In genomic region chr2:46335404-46335965, GRCh38 we compare ENCODE assay signal across 9 cellular contexts. TPM values are rescaled to one million over a fixed set of nuclear protein-coding genes. Genes with fewer than 3 reads are reported as not detected.
DNase-seq lines count a peak whose midpoint lies in the region; ATAC-seq, FAIRE-seq and TF ChIP-seq lines count a peak whose summit lies in the region.
"Had no signal": no experiment of that assay in that cellular context is flagged by ENCODE, and none has a peak within 500 bp of the region (broad histone marks: within the 10 kb centered on the region; RNA-seq: fewer than 3 reads in every experiment).

No MANE protein-coding gene starts in this region.

- H3K4me1 ChIP-seq in small intestine (ENCODE audit: control insufficient read depth in 2 of 2, insufficient read depth in 1 of 2, low read depth in 1 of 2, low read length in 1 of 2): peaks cover 14 to 60% of the 10 kb centered on the region in 2 donors

- H3K9me3 Mint-ChIP-seq in HFFc6: no peaks in the 10 kb centered on the region
- H3K9me3 Mint-ChIP-seq: natural killer cell had no signal

- H3K27me3 Mint-ChIP-seq in HFFc6 (ENCODE audit: insufficient read depth): no peaks in the 10 kb centered on the region

- TF ChIP-seq CTCF in HFFc6 (IDR thresholded peaks at IDR 0.05) (no peak), bronchial epithelial cell (IDR thresholded peaks at IDR 0.05; ENCODE audit: insufficient read depth, low read length, severe bottlenecking) (no peak)

- peaks cover 5% of the 10 kb centered on the region for H3K36me3 Mint-ChIP-seq in HFFc6 (ENCODE audit: low read depth)
- H3K36me3 Mint-ChIP-seq: natural killer cell had no signal

- no peaks in the 10 kb centered on the region for H3K9me3 ChIP-seq in small intestine (ENCODE audit: control insufficient read depth, low read depth)

- WGBS in small intestine, 3 donors: 14 to 24% (median 23%) methylated on average over 15 of the region's 15 CpGs

- H3K4me1 Mint-ChIP-seq in HFFc6 (ENCODE audit: low read depth): peaks cover 76% of the 10 kb centered on the region
- H3K4me1 Mint-ChIP-seq: natural killer cell had no signal

- DNase-seq in HFFc6 (peak; percentile 47), bronchial epithelial cell (ENCODE audit: low read depth) (peak; percentile 48), iris pigment epithelial cell (ENCODE audit: low read depth) (peak; percentile 75), small intestine (peak; percentile 56), SHP77 treated with DMSO at 0.1 percent for 48 hours (lab: John Stamatoyannopoulos, UW) (no peak), HuH-7.5 (ENCODE audit: low spot score) (no peak)
- no peak for DNase-seq in stimulated activated CD4-positive, alpha-beta T cell treated with anti-CD3 and anti-CD28 coated beads, Interleukin-15, amount 100 ng/mL, for 24 hours
- DNase-seq: natural killer cell had no signal

- H3K4me3 ChIP-seq in bronchial epithelial cell (ENCODE audit: low read depth, low read length) (no peak overlapping the region), small intestine (ENCODE audit: low read depth in 1 of 2, low read length in 2 of 2) (peak overlapping the region in 1 of 2 donors; percentile 40)

- FAIRE-seq in bronchial epithelial cell (lab: Jason Lieb, UNC): no peak
- no peak for FAIRE-seq in small intestine (lab: Jason Lieb, UNC)

- no peaks in the 10 kb centered on the region for H3K27me3 ChIP-seq in bronchial epithelial cell (ENCODE audit: control insufficient read depth, insufficient read depth, low read length)
- H3K27me3 ChIP-seq in small intestine (ENCODE audit: control insufficient read depth in 2 of 2, insufficient read depth in 2 of 2, low read length in 2 of 2): no peaks in the 10 kb centered on the region

- H3K36me3 ChIP-seq in bronchial epithelial cell (ENCODE audit: control insufficient read depth, insufficient read depth, low read length): no peaks in the 10 kb centered on the region
- H3K36me3 ChIP-seq in small intestine (ENCODE audit: control insufficient read depth in 2 of 2, insufficient read depth in 2 of 2, low read length in 2 of 2): no peaks in the 10 kb centered on the region

- peak overlapping the region; percentile 74 to 91 for H3K27ac ChIP-seq in small intestine (ENCODE audit: low read depth in 1 of 2, low read length in 1 of 2)

- H3K4me3 Mint-ChIP-seq in HFFc6: peak overlapping the region; percentile 87
- H3K4me3 Mint-ChIP-seq: natural killer cell had no signal

- H3K27ac Mint-ChIP-seq in HFFc6: peak overlapping the region; percentile 92
- H3K27ac Mint-ChIP-seq: natural killer cell had no signal

- ATAC-seq in HG03095 (IDR thresholded peaks at IDR 0.05; ENCODE audit: unreplicated experiment): no peak
- ATAC-seq: natural killer cell had no signal

RNA-seq across cellular contexts. Expression of gene EPAS1, which starts 38.3 kb away (rescaled TPM):
- total RNA-seq in HFFc6 (2021; fragmentation: NEBNext Ultra II Directional; extraction: Animal tissue kit (Norgen Biotek cat#: 25700)): 100 to 1,000 TPM in 4 of 6 experiments, 10 to 100 TPM in 2; 93.5 to 115 (median 101) TPM
- 99.8 and 102 TPM in 2 replicates for total RNA-seq in bronchial epithelial cell
- polyA plus RNA-seq in small intestine: 100 to 1,000 TPM in 1 of 3 donors, 10 to 100 TPM in 2; 63.0 to 106 (median 65.3) TPM

Comparison
In these comparisons a context has a peak if more than half of its experiments do, and no peak if none do; other contexts are left out.
1. DNase-seq: peak in HFFc6 (single experiment), bronchial epithelial cell (single experiment), iris pigment epithelial cell (single experiment) and small intestine (single experiment); none in stimulated activated CD4-positive, alpha-beta T cell treated with anti-CD3 and anti-CD28 coated beads, Interleukin-15, amount 100 ng/mL, for 24 hours (single experiment), SHP77 treated with DMSO at 0.1 percent for 48 hours (single experiment) and HuH-7.5 (single experiment).